Comparison of ENCODE assay signal across 1 cellular context in the genomic region with DNA sequence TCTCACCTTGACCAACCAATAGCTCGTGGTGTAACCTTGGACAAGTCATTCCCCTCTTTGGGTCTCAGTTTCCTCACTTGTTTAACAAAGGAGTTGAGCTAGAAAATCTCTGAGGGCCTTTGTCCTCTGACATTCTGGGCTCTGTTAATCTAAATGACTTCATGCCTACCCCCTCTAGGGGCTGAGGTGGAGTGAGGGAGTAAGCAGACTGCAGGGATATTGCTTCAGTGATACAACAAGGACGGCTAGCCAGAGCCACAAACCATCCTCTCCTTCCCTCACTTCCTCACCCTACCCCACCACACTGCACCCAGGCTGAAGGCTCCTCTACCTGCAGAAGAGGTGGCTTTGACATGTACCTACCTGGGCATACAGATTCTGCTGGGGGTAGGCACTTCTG.
TF ChIP-seq lines count a peak whose summit lies in the region.

No MANE protein-coding gene starts in this region.

TF ChIP-seq in HepG2, 621 proteins besides CTCF, POLR2A, EP300 and RAD21:
- TF ChIP-seq ZNF598 (CRISPR knock-in tag; IDR thresholded peaks at IDR 0.05; ENCODE audit: borderline replicate concordance) = no peak
- no peak for TF ChIP-seq TEAD2 (CRISPR knock-in tag; IDR thresholded peaks at IDR 0.05)
- TF ChIP-seq EHMT2 (IDR thresholded peaks at IDR 0.05; ENCODE audit: borderline replicate concordance, low read depth, low read length) = no peak
- no peak for TF ChIP-seq ATAD3A (CRISPR knock-in tag; IDR thresholded peaks at IDR 0.05)
- TF ChIP-seq KDM5A (IDR thresholded peaks at IDR 0.05; ENCODE audit: borderline replicate concordance, low read length) = no peak
- TF ChIP-seq, protein P1, sequence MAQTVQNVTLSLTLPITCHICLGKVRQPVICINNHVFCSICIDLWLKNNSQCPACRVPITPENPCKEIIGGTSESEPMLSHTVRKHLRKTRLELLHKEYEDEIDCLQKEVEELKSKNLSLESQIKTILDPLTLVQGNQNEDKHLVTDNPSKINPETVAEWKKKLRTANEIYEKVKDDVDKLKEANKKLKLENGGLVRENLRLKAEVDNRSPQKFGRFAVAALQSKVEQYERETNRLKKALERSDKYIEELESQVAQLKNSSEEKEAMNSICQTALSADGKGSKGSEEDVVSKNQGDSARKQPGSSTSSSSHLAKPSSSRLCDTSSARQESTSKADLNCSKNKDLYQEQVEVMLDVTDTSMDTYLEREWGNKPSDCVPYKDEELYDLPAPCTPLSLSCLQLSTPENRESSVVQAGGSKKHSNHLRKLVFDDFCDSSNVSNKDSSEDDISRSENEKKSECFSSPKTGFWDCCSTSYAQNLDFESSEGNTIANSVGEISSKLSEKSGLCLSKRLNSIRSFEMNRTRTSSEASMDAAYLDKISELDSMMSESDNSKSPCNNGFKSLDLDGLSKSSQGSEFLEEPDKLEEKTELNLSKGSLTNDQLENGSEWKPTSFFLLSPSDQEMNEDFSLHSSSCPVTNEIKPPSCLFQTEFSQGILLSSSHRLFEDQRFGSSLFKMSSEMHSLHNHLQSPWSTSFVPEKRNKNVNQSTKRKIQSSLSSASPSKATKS (CRISPR knock-in tag; IDR thresholded peaks at IDR 0.05) = no peak
- no peak for TF ChIP-seq IRX3 (CRISPR knock-in tag; IDR thresholded peaks at IDR 0.05; ENCODE audit: borderline replicate concordance, low read depth)
- no peak for TF ChIP-seq SP5 (CRISPR knock-in tag; IDR thresholded peaks at IDR 0.05; ENCODE audit: borderline replicate concordance, low read depth)
TF ChIP-seq in HepG2: peak in this region for 0.
